ENCODE assay signal across 9 cellular contexts in genomic region chr20:39048000-39048696, GRCh38.
DNase-seq lines count a peak whose midpoint lies in the region; ATAC-seq and TF ChIP-seq lines count a peak whose summit lies in the region.
"Had no signal": no experiment of that assay in that cellular context is flagged by ENCODE, and none has a peak within 500 bp of the region (broad histone marks: within the 10 kb centered on the region; RNA-seq: fewer than 3 reads in every experiment).

No MANE protein-coding gene starts in this region.

- POLR2A ChIA-PET in CD8-positive, alpha-beta T cell (lab: Charles Lee), result interaction anchor here (1.1 to 2.2 kb wide), 3 partner anchors 10 to 33 kb away, joined by 3 to 9 read pairs (median 3); no protein-coding TSS in a partner anchor

- H3K9me3 Mint-ChIP-seq in CD8-positive, alpha-beta T cell, result no peaks in the 10 kb centered on the region

- no peaks in the 10 kb centered on the region for H3K27me3 ChIP-seq in CD8-positive, alpha-beta T cell (ENCODE audit: insufficient read depth, low read length)
- H3K27me3 ChIP-seq in adrenal gland (no peaks in the 10 kb centered on the region), left ventricle myocardium inferior (ENCODE audit: low read depth) (peaks cover 6% of the 10 kb centered on the region)

- no peaks in the 10 kb centered on the region for H3K9me3 ChIP-seq in CD8-positive, alpha-beta T cell (ENCODE audit: low read length)
- H3K9me3 ChIP-seq in adrenal gland (replicated peaks in 1 of 3), result no peaks in the 10 kb centered on the region
- H3K9me3 ChIP-seq in left ventricle myocardium inferior (replicated peaks), result no peaks in the 10 kb centered on the region

- peaks cover 6% of the 10 kb centered on the region for H3K36me3 Mint-ChIP-seq in CD8-positive, alpha-beta T cell

- H3K27me3 Mint-ChIP-seq in CD8-positive, alpha-beta T cell (ENCODE audit: low read depth), result peaks cover 3% of the 10 kb centered on the region

- TF ChIP-seq POLR2A in adrenal gland (IDR thresholded peaks at IDR 0.05), result no peak

- no peaks in the 10 kb centered on the region for H3K36me3 ChIP-seq in CD8-positive, alpha-beta T cell (ENCODE audit: insufficient read depth, low read length)
- H3K36me3 ChIP-seq in adrenal gland (replicated peaks in 1 of 2) (no peaks in the 10 kb centered on the region), left ventricle myocardium inferior (peaks cover 1% of the 10 kb centered on the region)

- peaks cover 9% of the 10 kb centered on the region for H3K4me1 ChIP-seq in CD8-positive, alpha-beta T cell (ENCODE audit: insufficient read depth, low read length)
- H3K4me1 ChIP-seq in adrenal gland (replicated peaks in 1 of 2) (peaks cover 0 to 7% of the 10 kb centered on the region in 2 donors), left ventricle myocardium inferior (peaks cover 14% of the 10 kb centered on the region)

- ATAC-seq in CD8-positive, alpha-beta T cell, result peak; percentile 67
- ATAC-seq in HG03378 (IDR thresholded peaks at IDR 0.05; ENCODE audit: unreplicated experiment), result no peak

- CTCF ChIA-PET in CD8-positive, alpha-beta T cell (lab: Charles Lee), result interaction anchor here (0.7 to 16.4 kb wide), 29 partner anchors 9 to 419 kb away, joined by 3 to 391 read pairs (median 5); partner anchors contain the start of gene DHX35

- no peak overlapping the region for H3K4me3 Mint-ChIP-seq in CD8-positive, alpha-beta T cell

- peak; percentile 35 to 81 (median 58) for DNase-seq in CD8-positive, alpha-beta T cell
- DNase-seq in GM20000 (ENCODE audit: low spot score), result peak; percentile 86
- DNase-seq in MV-4-11 (lab: John Stamatoyannopoulos, UW), result peak; percentile 57
- DNase-seq in T-helper 1 cell, result peak; percentile 41 to 76 (median 55)
- peak; percentile 75 to 90 (median 84) for DNase-seq in adrenal gland
- DNase-seq in left ventricle myocardium inferior, result peak; percentile 78
- DNase-seq in renal cortical epithelial cell (ENCODE audit: low read depth), result peak; percentile 52

- intact Hi-C loops in CD8-positive, alpha-beta T cell (cut with DNase I, micrococcal nuclease), result loop anchor here (1.0 to 5.0 kb wide), 5 partner anchors 121 to 415 kb away; partner anchors contain the start of genes FAM83D (in 2 of the 2) and ACTR5 (in 1 of the 2)
- intact Hi-C loops in adrenal gland (cut with DNase I), result loop anchor here (5.0 kb wide), 2 partner anchors 34 to 121 kb away; partner anchors contain the start of gene FAM83D (in 2 of the 2)
- intact Hi-C loops in left ventricle myocardium inferior (cut with micrococcal nuclease), result loop anchor here (10.0 kb wide), 1 partner anchor 123 kb away; the partner anchor contains the start of gene FAM83D

- H3K27ac Mint-ChIP-seq in CD8-positive, alpha-beta T cell, result no peak overlapping the region

- peak; percentile 96 for TF ChIP-seq CTCF in CD8-positive, alpha-beta T cell (IDR thresholded peaks at IDR 0.05)
- peak; percentile 92 for TF ChIP-seq CTCF in GM20000 (IDR thresholded peaks at IDR 0.05; ENCODE audit: extremely low read depth, missing control alignments)
- peak; percentile 86 to 97 (median 92) for TF ChIP-seq CTCF in adrenal gland (IDR thresholded peaks at IDR 0.05)
- peak; percentile 98 for TF ChIP-seq CTCF in left ventricle myocardium inferior (IDR thresholded peaks at IDR 0.05; ENCODE audit: borderline replicate concordance)

- no peak overlapping the region for H3K27ac ChIP-seq in CD8-positive, alpha-beta T cell (ENCODE audit: low read depth, low read length)
- H3K27ac ChIP-seq in adrenal gland (no peak overlapping the region), left ventricle myocardium inferior (replicated peaks) (no peak overlapping the region)
- H3K27ac ChIP-seq: SK-N-MC had no signal

- peaks cover 9% of the 10 kb centered on the region for H3K4me1 Mint-ChIP-seq in CD8-positive, alpha-beta T cell (ENCODE audit: low read depth)

- WGBS in adrenal gland, 4 donors, result 16 to 30% (median 19%) methylated on average over 3 to 4 of the region's 4 CpGs

- no peak overlapping the region for H3K4me3 ChIP-seq in CD8-positive, alpha-beta T cell (ENCODE audit: low read depth, low read length)
- H3K4me3 ChIP-seq in adrenal gland (no peak overlapping the region), left ventricle myocardium inferior (no peak overlapping the region)
- H3K4me3 ChIP-seq: SK-N-MC had no signal
